1 cellular context compared by ENCODE assay signal in the genomic region with DNA sequence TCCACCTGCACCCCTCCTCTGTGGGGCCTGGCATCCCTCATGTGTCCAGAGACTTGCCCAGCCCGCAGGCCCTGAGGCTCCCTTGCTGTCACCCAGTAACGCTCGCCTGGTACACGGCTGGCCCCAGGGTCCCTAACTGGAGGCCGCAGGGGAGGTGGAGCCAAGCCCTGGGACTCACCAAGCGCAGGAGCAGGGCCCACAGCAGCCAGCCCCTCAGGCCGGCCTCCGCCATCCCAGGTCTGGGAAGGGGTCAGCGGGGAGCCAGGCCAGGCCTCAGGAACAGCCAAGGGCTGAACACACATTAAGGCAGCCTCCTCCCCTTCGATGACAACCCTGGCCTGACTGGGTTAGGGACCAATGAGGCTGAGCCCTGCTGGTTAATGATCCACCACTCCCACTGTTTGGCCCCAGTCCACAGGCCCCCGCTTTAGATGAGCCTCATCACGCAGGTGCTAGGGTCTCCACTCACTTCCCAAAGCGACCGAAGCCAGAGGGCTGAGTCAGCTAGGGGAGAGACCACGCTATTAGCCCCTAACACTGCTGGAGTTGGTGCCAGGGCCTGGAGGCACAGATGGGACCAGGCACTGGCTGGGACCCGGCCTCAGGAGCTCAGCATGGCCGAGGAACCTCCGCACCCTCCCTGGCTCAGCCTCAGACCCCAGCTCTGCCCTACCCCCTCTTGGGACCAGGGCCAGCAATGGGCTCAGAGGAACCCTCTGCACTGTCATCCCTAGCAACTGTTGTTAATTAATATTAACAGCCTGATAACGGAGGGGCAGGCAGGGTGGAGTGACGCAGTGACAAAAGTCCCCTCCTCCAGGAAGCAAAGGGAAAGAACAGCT.
TF ChIP-seq lines count a peak whose summit lies in the region.

A gene with protein sequence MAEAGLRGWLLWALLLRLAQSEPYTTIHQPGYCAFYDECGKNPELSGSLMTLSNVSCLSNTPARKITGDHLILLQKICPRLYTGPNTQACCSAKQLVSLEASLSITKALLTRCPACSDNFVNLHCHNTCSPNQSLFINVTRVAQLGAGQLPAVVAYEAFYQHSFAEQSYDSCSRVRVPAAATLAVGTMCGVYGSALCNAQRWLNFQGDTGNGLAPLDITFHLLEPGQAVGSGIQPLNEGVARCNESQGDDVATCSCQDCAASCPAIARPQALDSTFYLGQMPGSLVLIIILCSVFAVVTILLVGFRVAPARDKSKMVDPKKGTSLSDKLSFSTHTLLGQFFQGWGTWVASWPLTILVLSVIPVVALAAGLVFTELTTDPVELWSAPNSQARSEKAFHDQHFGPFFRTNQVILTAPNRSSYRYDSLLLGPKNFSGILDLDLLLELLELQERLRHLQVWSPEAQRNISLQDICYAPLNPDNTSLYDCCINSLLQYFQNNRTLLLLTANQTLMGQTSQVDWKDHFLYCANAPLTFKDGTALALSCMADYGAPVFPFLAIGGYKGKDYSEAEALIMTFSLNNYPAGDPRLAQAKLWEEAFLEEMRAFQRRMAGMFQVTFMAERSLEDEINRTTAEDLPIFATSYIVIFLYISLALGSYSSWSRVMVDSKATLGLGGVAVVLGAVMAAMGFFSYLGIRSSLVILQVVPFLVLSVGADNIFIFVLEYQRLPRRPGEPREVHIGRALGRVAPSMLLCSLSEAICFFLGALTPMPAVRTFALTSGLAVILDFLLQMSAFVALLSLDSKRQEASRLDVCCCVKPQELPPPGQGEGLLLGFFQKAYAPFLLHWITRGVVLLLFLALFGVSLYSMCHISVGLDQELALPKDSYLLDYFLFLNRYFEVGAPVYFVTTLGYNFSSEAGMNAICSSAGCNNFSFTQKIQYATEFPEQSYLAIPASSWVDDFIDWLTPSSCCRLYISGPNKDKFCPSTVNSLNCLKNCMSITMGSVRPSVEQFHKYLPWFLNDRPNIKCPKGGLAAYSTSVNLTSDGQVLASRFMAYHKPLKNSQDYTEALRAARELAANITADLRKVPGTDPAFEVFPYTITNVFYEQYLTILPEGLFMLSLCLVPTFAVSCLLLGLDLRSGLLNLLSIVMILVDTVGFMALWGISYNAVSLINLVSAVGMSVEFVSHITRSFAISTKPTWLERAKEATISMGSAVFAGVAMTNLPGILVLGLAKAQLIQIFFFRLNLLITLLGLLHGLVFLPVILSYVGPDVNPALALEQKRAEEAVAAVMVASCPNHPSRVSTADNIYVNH (N-terminal part only) (minus strand): TSS at position 303 of the 842 bp plus-strand sequence. CDS start 71 bp downstream, at position 232.

TF ChIP-seq in HepG2, 621 proteins besides CTCF, POLR2A, EP300 and RAD21 (continued from another document and continues in another):
- peak; percentile 64; the same call in 1 of the 2 replicates for TF ChIP-seq AHR (CRISPR knock-in tag; IDR thresholded peaks at IDR 0.05)
- TF ChIP-seq KMT2A (CRISPR knock-in tag; IDR thresholded peaks at IDR 0.05) = peak; percentile 71
- TF ChIP-seq, protein P1, sequence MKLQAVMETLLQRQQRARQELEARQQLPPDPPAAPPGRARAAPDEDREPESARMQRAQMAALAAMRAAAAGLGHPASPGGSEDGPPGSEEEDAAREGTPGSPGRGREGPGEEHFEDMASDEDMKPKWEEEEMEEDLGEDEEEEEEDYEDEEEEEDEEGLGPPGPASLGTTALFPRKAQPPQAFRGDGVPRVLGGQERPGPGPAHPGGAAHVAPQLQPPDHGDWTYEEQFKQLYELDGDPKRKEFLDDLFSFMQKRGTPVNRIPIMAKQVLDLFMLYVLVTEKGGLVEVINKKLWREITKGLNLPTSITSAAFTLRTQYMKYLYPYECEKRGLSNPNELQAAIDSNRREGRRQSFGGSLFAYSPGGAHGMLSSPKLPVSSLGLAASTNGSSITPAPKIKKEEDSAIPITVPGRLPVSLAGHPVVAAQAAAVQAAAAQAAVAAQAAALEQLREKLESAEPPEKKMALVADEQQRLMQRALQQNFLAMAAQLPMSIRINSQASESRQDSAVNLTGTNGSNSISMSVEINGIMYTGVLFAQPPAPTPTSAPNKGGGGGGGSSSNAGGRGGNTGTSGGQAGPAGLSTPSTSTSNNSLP (IDR thresholded peaks at IDR 0.05; ENCODE audit: low read depth, low read length) = no peak
- TF ChIP-seq HNRNPH1 (optimal IDR thresholded peaks at IDR 0.05; ENCODE audit: low read depth, low read length) = no peak
- peak; percentile 58; the same call in 1 of the 2 replicates for TF ChIP-seq ZNF121 (CRISPR knock-in tag; IDR thresholded peaks at IDR 0.05)
- TF ChIP-seq STAT5B (CRISPR knock-in tag; IDR thresholded peaks at IDR 0.05) = 0 out of 2 replicates have a peak, but pooled peaks have one; percentile 38
- TF ChIP-seq ZNF510 (CRISPR knock-in tag; IDR thresholded peaks at IDR 0.05; ENCODE audit: low read depth) = peak; percentile 32; the same call in 1 of the 2 replicates
- TF ChIP-seq MATR3 (CRISPR knock-in tag; IDR thresholded peaks at IDR 0.05) = no peak
- TF ChIP-seq FOXP1 (IDR thresholded peaks at IDR 0.05) = no peak
- TF ChIP-seq FOXP1 (CRISPR knock-in tag; IDR thresholded peaks at IDR 0.05) = no peak
- no peak for TF ChIP-seq SMARCC2 (IDR thresholded peaks at IDR 0.05)
- TF ChIP-seq, protein P2, sequence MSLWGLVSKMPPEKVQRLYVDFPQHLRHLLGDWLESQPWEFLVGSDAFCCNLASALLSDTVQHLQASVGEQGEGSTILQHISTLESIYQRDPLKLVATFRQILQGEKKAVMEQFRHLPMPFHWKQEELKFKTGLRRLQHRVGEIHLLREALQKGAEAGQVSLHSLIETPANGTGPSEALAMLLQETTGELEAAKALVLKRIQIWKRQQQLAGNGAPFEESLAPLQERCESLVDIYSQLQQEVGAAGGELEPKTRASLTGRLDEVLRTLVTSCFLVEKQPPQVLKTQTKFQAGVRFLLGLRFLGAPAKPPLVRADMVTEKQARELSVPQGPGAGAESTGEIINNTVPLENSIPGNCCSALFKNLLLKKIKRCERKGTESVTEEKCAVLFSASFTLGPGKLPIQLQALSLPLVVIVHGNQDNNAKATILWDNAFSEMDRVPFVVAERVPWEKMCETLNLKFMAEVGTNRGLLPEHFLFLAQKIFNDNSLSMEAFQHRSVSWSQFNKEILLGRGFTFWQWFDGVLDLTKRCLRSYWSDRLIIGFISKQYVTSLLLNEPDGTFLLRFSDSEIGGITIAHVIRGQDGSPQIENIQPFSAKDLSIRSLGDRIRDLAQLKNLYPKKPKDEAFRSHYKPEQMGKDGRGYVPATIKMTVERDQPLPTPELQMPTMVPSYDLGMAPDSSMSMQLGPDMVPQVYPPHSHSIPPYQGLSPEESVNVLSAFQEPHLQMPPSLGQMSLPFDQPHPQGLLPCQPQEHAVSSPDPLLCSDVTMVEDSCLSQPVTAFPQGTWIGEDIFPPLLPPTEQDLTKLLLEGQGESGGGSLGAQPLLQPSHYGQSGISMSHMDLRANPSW (CRISPR knock-in tag; IDR thresholded peaks at IDR 0.05; ENCODE audit: borderline replicate concordance) = peak; percentile 72; the same call in 1 of the 2 replicates
- TF ChIP-seq KLF16 (CRISPR knock-in tag; IDR thresholded peaks at IDR 0.05) = peak in 1 of 2 experiments; percentile 91; a peak in 2 of 4 replicates
- no peak for TF ChIP-seq NBN (conservative IDR thresholded peaks at IDR 0.05)
- TF ChIP-seq KDM3A (CRISPR knock-in tag; IDR thresholded peaks at IDR 0.05; ENCODE audit: low read depth) = no peak
- TF ChIP-seq, protein P3, sequence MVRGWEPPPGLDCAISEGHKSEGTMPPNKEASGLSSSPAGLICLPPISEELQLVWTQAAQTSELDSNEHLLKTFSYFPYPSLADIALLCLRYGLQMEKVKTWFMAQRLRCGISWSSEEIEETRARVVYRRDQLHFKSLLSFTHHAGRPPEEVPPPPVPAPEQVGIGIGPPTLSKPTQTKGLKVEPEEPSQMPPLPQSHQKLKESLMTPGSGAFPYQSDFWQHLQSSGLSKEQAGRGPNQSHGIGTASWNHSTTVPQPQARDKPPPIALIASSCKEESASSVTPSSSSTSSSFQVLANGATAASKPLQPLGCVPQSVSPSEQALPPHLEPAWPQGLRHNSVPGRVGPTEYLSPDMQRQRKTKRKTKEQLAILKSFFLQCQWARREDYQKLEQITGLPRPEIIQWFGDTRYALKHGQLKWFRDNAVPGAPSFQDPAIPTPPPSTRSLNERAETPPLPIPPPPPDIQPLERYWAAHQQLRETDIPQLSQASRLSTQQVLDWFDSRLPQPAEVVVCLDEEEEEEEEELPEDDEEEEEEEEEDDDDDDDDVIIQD (CRISPR knock-in tag; IDR thresholded peaks at IDR 0.05; ENCODE audit: low read depth) = peak; percentile 68; the same call in 1 of the 2 replicates
- TF ChIP-seq, protein P4, sequence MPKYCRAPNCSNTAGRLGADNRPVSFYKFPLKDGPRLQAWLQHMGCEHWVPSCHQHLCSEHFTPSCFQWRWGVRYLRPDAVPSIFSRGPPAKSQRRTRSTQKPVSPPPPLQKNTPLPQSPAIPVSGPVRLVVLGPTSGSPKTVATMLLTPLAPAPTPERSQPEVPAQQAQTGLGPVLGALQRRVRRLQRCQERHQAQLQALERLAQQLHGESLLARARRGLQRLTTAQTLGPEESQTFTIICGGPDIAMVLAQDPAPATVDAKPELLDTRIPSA (CRISPR knock-in tag; IDR thresholded peaks at IDR 0.05; ENCODE audit: borderline replicate concordance) = peak; percentile 83; the same call in 1 of the 2 replicates
- TF ChIP-seq, protein P5, sequence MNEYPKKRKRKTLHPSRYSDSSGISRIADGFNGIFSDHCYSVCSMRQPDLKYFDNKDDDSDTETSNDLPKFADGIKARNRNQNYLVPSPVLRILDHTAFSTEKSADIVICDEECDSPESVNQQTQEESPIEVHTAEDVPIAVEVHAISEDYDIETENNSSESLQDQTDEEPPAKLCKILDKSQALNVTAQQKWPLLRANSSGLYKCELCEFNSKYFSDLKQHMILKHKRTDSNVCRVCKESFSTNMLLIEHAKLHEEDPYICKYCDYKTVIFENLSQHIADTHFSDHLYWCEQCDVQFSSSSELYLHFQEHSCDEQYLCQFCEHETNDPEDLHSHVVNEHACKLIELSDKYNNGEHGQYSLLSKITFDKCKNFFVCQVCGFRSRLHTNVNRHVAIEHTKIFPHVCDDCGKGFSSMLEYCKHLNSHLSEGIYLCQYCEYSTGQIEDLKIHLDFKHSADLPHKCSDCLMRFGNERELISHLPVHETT (CRISPR knock-in tag; conservative IDR thresholded peaks at IDR 0.05) = peak; percentile 38
- TF ChIP-seq, protein P6, sequence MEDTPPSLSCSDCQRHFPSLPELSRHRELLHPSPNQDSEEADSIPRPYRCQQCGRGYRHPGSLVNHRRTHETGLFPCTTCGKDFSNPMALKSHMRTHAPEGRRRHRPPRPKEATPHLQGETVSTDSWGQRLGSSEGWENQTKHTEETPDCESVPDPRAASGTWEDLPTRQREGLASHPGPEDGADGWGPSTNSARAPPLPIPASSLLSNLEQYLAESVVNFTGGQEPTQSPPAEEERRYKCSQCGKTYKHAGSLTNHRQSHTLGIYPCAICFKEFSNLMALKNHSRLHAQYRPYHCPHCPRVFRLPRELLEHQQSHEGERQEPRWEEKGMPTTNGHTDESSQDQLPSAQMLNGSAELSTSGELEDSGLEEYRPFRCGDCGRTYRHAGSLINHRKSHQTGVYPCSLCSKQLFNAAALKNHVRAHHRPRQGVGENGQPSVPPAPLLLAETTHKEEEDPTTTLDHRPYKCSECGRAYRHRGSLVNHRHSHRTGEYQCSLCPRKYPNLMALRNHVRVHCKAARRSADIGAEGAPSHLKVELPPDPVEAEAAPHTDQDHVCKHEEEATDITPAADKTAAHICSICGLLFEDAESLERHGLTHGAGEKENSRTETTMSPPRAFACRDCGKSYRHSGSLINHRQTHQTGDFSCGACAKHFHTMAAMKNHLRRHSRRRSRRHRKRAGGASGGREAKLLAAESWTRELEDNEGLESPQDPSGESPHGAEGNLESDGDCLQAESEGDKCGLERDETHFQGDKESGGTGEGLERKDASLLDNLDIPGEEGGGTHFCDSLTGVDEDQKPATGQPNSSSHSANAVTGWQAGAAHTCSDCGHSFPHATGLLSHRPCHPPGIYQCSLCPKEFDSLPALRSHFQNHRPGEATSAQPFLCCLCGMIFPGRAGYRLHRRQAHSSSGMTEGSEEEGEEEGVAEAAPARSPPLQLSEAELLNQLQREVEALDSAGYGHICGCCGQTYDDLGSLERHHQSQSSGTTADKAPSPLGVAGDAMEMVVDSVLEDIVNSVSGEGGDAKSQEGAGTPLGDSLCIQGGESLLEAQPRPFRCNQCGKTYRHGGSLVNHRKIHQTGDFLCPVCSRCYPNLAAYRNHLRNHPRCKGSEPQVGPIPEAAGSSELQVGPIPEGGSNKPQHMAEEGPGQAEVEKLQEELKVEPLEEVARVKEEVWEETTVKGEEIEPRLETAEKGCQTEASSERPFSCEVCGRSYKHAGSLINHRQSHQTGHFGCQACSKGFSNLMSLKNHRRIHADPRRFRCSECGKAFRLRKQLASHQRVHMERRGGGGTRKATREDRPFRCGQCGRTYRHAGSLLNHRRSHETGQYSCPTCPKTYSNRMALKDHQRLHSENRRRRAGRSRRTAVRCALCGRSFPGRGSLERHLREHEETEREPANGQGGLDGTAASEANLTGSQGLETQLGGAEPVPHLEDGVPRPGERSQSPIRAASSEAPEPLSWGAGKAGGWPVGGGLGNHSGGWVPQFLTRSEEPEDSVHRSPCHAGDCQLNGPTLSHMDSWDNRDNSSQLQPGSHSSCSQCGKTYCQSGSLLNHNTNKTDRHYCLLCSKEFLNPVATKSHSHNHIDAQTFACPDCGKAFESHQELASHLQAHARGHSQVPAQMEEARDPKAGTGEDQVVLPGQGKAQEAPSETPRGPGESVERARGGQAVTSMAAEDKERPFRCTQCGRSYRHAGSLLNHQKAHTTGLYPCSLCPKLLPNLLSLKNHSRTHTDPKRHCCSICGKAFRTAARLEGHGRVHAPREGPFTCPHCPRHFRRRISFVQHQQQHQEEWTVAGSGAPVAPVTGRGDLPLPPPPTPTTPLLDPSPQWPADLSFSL (CRISPR knock-in tag; IDR thresholded peaks at IDR 0.05) = no peak; the same call in 1 of the 2 replicates
- TF ChIP-seq WIZ (CRISPR knock-in tag; IDR thresholded peaks at IDR 0.05) = no peak
- no peak; the same call in 1 of the 2 replicates for TF ChIP-seq NKX3-1 (CRISPR knock-in tag; IDR thresholded peaks at IDR 0.05)
- no peak for TF ChIP-seq HDAC6 (IDR thresholded peaks at IDR 0.05; ENCODE audit: low read depth, low read length)
- 0 out of 2 replicates have a peak, but pooled peaks have one; percentile 82 for TF ChIP-seq NRL (CRISPR knock-in tag; IDR thresholded peaks at IDR 0.05; ENCODE audit: borderline replicate concordance)
- TF ChIP-seq NPAS2 (CRISPR knock-in tag; IDR thresholded peaks at IDR 0.05; ENCODE audit: borderline replicate concordance) = no peak
- TF ChIP-seq ZMYM3 (CRISPR knock-in tag; IDR thresholded peaks at IDR 0.05) = no peak; the same call in 1 of the 2 replicates
